Comparison of ENCODE assay signal across 8 cellular contexts in the genomic region with DNA sequence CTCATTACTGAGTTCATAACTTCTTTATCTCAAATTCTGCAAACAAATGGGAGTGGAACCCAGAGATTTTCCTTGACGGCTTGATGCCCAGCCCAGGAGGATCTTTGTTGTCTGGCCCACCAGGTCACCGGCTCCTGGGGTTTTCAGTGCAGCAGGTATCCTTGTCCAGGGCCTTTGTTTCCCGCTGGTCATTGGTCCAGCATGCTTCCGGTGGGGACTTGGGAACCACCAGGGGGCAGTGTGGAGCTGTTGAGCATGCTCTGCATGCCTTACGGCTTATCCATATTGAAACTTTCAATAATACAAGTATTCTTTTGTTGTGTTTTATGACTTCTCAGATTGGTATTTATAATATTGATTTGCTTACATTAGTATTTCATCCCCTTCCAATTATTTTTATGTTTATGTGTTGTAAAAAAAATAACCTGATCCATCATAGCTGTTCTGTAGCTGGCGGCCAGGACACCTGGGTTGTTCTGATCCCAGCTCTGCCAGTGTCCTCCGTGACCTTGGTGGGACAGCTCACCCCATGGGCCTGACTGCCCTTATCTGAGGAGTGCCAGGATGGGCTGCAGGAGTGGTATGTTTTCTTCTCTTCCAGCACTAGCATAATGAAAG.
DNase-seq lines count a peak whose midpoint lies in the region; ATAC-seq and TF ChIP-seq lines count a peak whose summit lies in the region.

No MANE protein-coding gene starts in this region.

- no peaks in the 10 kb centered on the region for H4K20me1 ChIP-seq in PC-3 (ENCODE audit: low read length)

- BruUV-seq in PC-3 (replicated peaks; lab: Mats Ljungman, UMichigan) = no TSS peak

- no peaks in the 10 kb centered on the region for H3K27me3 ChIP-seq in H7 (ENCODE audit: control insufficient read depth, insufficient read depth, low read length)
- no peaks in the 10 kb centered on the region for H3K27me3 ChIP-seq in PC-3 (ENCODE audit: low read length)
- no peaks in the 10 kb centered on the region for H3K27me3 ChIP-seq in ovary

- peak; percentile 96 for TF ChIP-seq CTCF in PC-3 (conservative IDR thresholded peaks at IDR 0.05; ENCODE audit: low read depth, low read length)
- TF ChIP-seq CTCF in ovary (IDR thresholded peaks at IDR 0.05) = peak; percentile 54 to 71 (median 69)
- peak; percentile 92 for TF ChIP-seq CTCF in type B pancreatic cell (conservative IDR thresholded peaks at IDR 0.05)

- no peak overlapping the region for H3K9ac ChIP-seq in PC-3 (ENCODE audit: low read length)

- H3K36me3 ChIP-seq in H7 (replicated peaks; ENCODE audit: control insufficient read depth, insufficient read depth, low read length) (no peaks in the 10 kb centered on the region), PC-3 (ENCODE audit: low read depth, low read length) (no peaks in the 10 kb centered on the region), ovary (no peaks in the 10 kb centered on the region)

- H3K9me3 ChIP-seq in PC-3 (ENCODE audit: low read length) (no peaks in the 10 kb centered on the region), ovary (no peaks in the 10 kb centered on the region)

- H3K4me3 Mint-ChIP-seq in activated T-cell treated with anti-CD3 and anti-CD28 coated beads, Interleukin-2, amount 50 U/mL, for 4 hours = no peak overlapping the region
- H3K4me3 Mint-ChIP-seq in type B pancreatic cell = no peak overlapping the region

- H3F3A ChIP-seq in PC-3 (ENCODE audit: low read length, unreplicated experiment) = no peaks in the 10 kb centered on the region

- intact Hi-C loops in PC-3 (cut with micrococcal nuclease) = loop anchor here (1.0 kb wide), 1 partner anchor 32 kb away; no protein-coding TSS in a partner anchor
- intact Hi-C loops in ovary (cut with DNase I) = no loop called here

- H2AFZ ChIP-seq in PC-3 (ENCODE audit: low read length) = no peak overlapping the region

- ATAC-seq in PC-3 (peak; percentile 66), GM18520 (IDR thresholded peaks at IDR 0.05; ENCODE audit: unreplicated experiment) (no peak)
- peak; percentile 72 to 76 for ATAC-seq in activated T-cell treated with anti-CD3 and anti-CD28 coated beads, Interleukin-2, amount 50 U/mL, for 4 hours

- 38 to 40% (median 40%) methylated on average over 7 of the region's 7 CpGs for WGBS in ovary, 3 donors

- H3K4me3 ChIP-seq in H7 (ENCODE audit: insufficient read depth, low read depth, low read length) = no peak overlapping the region
- H3K4me3 ChIP-seq in PC-3 (ENCODE audit: low read length) = no peak overlapping the region
- H3K4me3 ChIP-seq in ovary = no peak overlapping the region

- TF ChIP-seq POLR2A in ovary (IDR thresholded peaks at IDR 0.05) = no peak

- no peaks in the 10 kb centered on the region for H3K36me3 Mint-ChIP-seq in activated T-cell treated with anti-CD3 and anti-CD28 coated beads, Interleukin-2, amount 50 U/mL, for 4 hours (ENCODE audit: insufficient read depth)
- H3K36me3 Mint-ChIP-seq in type B pancreatic cell = peaks cover 18% of the 10 kb centered on the region

- no peak overlapping the region for H3K27ac Mint-ChIP-seq in type B pancreatic cell

- peaks cover 9% of the 10 kb centered on the region for H3K27me3 Mint-ChIP-seq in activated T-cell treated with anti-CD3 and anti-CD28 coated beads, Interleukin-2, amount 50 U/mL, for 4 hours (ENCODE audit: low read depth)
- no peaks in the 10 kb centered on the region for H3K27me3 Mint-ChIP-seq in type B pancreatic cell

- POLR2A ChIA-PET in PC-3 (lab: Charles Lee; ENCODE audit: unreplicated experiment) = no interaction called here

- H3K9me3 Mint-ChIP-seq in activated T-cell treated with anti-CD3 and anti-CD28 coated beads, Interleukin-2, amount 50 U/mL, for 4 hours = no peaks in the 10 kb centered on the region
- no peaks in the 10 kb centered on the region for H3K9me3 Mint-ChIP-seq in type B pancreatic cell

- no peaks in the 10 kb centered on the region for H3K79me2 ChIP-seq in PC-3 (ENCODE audit: low read length)

- H3K4me1 Mint-ChIP-seq in activated T-cell treated with anti-CD3 and anti-CD28 coated beads, Interleukin-2, amount 50 U/mL, for 4 hours (ENCODE audit: low read depth) = no peaks in the 10 kb centered on the region
- peaks cover 37% of the 10 kb centered on the region for H3K4me1 Mint-ChIP-seq in type B pancreatic cell (ENCODE audit: unreplicated experiment)

- TF ChIP-seq EP300 in ovary (IDR thresholded peaks at IDR 0.05) = no peak

- H3K27ac ChIP-seq in PC-3 (ENCODE audit: low read length) = no peak overlapping the region
- no peak overlapping the region for H3K27ac ChIP-seq in ovary

- H3K4me1 ChIP-seq in PC-3 (ENCODE audit: insufficient read depth, low read length) = no peaks in the 10 kb centered on the region
- H3K4me1 ChIP-seq in ovary (ENCODE audit: insufficient read depth) = peaks cover 11% of the 10 kb centered on the region

- in situ Hi-C loops in G401 (cut with HindIII; ENCODE audit: low sequenced_read_pairs) = no loop called here

- peak; percentile 40 for DNase-seq in G401 (ENCODE audit: low spot score)
- DNase-seq in H7 = peak; percentile 85
- peak; percentile 69 for DNase-seq in PC-3
- peak; percentile 69 for DNase-seq in activated T-cell treated with anti-CD3 and anti-CD28 coated beads, Interleukin-2, amount 50 U/mL, for 4 hours
- DNase-seq in fibroblast of the conjunctiva (ENCODE audit: low read depth) = peak; percentile 43
- DNase-seq in ovary = peak; percentile 73 to 87 (median 81)
- DNase-seq in type B pancreatic cell (ENCODE audit: extremely low spot score, unreplicated experiment) = no peak

- H3K4me2 ChIP-seq in PC-3 (ENCODE audit: low read length) = no peak overlapping the region

- H3K9me2 ChIP-seq in PC-3 (replicated peaks; ENCODE audit: low read length) = no peaks in the 10 kb centered on the region

- CTCF ChIA-PET in PC-3 (lab: Charles Lee) = no interaction called here
